ENCODE assay signal across 11 cellular contexts in the genomic region with DNA sequence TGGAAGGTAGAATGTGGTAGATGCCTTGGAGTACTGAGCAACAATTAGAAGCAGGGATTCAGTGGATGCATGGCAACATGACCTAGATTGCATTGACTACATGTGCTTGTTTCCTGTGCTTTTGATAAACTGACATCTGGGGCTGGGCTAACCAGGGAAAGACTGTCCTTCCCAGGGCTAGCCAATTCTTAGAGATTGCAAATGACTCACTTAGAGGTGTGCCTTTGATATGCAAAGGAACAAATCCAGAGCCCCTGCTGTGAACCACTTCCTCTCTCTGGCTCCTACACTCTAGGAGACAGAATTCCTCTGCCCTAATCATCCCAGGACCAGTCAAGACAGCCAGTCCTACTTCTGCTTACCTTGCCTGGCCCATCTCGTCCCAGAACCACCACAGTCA.
A peak's percentile ranks its signal among the peaks of the same experiment; 100 is the strongest.
DNase-seq lines count a peak whose midpoint lies in the region; ATAC-seq lines count a peak whose summit lies in the region.
"Had no signal": no experiment of that assay in that cellular context is flagged by ENCODE, and none has a peak within 500 bp of the region (broad histone marks: within the 10 kb centered on the region; RNA-seq: fewer than 3 reads in every experiment).

No MANE protein-coding gene starts in this region.

- peaks cover 18 to 36% of the 10 kb centered on the region in 2 donors for H3K4me1 ChIP-seq in duodenal mucosa (ENCODE audit: control insufficient read depth in 1 of 2, insufficient read depth in 2 of 2, low read length in 2 of 2)

- no peaks in the 10 kb centered on the region for H3K9me3 ChIP-seq in duodenal mucosa (ENCODE audit: control insufficient read depth in 1 of 2, low read length in 2 of 2)
- H3K9me3 ChIP-seq: neutrophil had no signal

- no peak overlapping the region for H3K9ac ChIP-seq in duodenal mucosa (ENCODE audit: low read depth in 1 of 2, low read length in 2 of 2)

- no peaks in the 10 kb centered on the region for H3K36me3 ChIP-seq in duodenal mucosa (ENCODE audit: control insufficient read depth in 1 of 2, insufficient read depth in 2 of 2, low read length in 2 of 2)
- H3K36me3 ChIP-seq: neutrophil had no signal

- ATAC-seq in HG02973 (IDR thresholded peaks at IDR 0.05; ENCODE audit: unreplicated experiment): no peak

- DNase-seq in GM04504 (ENCODE audit: low read depth): peak; percentile 37
- peak; percentile 94 for DNase-seq in M059J (ENCODE audit: low read depth)
- peak; percentile 36 for DNase-seq in myocyte (ENCODE audit: low read depth)
- DNase-seq in activated CD4-positive, alpha-beta T cell treated with anti-CD3 and anti-CD28 coated beads, Interleukin-2, amount 50 U/mL, for 48 hours: no peak
- no peak for DNase-seq in activated naive CD4-positive, alpha-beta T cell treated with anti-CD3 and anti-CD28 coated beads, Interleukin-2, amount 50 U/mL, for 16 hours
- DNase-seq in NCI-H1436 (lab: John Stamatoyannopoulos, UW): no peak
- DNase-seq: kidney, NCI-H1694 treated with DMSO at 0.1 percent for 48 hours had no signal

- peak overlapping the region; percentile 18 for H3K27ac ChIP-seq in duodenal mucosa (ENCODE audit: low read depth, low read length)
- H3K27ac ChIP-seq: neutrophil had no signal

- H3K4me3 ChIP-seq in duodenal mucosa (ENCODE audit: low read depth in 1 of 2, low read length in 2 of 2): no peak overlapping the region

- H3K27me3 ChIP-seq in duodenal mucosa (ENCODE audit: control insufficient read depth in 1 of 2, insufficient read depth in 2 of 2, low read length in 2 of 2): no peaks in the 10 kb centered on the region
- H3K27me3 ChIP-seq: neutrophil had no signal

Comparison
In these comparisons a context has a peak if more than half of its experiments do, and no peak if none do; other contexts are left out.
1. DNase-seq: peak in GM04504 (single experiment), M059J (single experiment) and myocyte (single experiment); none in activated CD4-positive, alpha-beta T cell treated with anti-CD3 and anti-CD28 coated beads, Interleukin-2, amount 50 U/mL, for 48 hours (0 of 2), activated naive CD4-positive, alpha-beta T cell treated with anti-CD3 and anti-CD28 coated beads, Interleukin-2, amount 50 U/mL, for 16 hours (single experiment) and NCI-H1436 (single experiment).